ENCODE assay signal across 13 cellular contexts in genomic region chr9:134138292-134138691, GRCh38. TPM values are rescaled to one million over a fixed set of nuclear protein-coding genes. Genes with fewer than 3 reads are reported as not detected.
DNase-seq lines count a peak whose midpoint lies in the region; ATAC-seq and TF ChIP-seq lines count a peak whose summit lies in the region.
"Had no signal": no experiment of that assay in that cellular context is flagged by ENCODE, and none has a peak within 500 bp of the region (broad histone marks: within the 10 kb centered on the region; RNA-seq: fewer than 3 reads in every experiment).

No MANE protein-coding gene starts in this region.

- intact Hi-C loops in activated T-helper 2 cell treated with anti-CD3 and anti-CD28 coated beads, Interferon-gamma antibody, Interleukin-2, Interleukin-4, amounts not matched to agents 10 μg/mL and 5 μg/mL and 100 μg/mL, durations not matched to agents 14 hours and 24 hours and 36 hours (cut with micrococcal nuclease): no loop called here
- intact Hi-C loops in right lobe of liver (cut with DNase I): no loop called here

- peaks cover 0 to 33% (median 15%) of the 10 kb centered on the region in 4 donors for H3K4me1 ChIP-seq in right lobe of liver
- peaks cover 12% of the 10 kb centered on the region for H3K4me1 ChIP-seq in thymus (ENCODE audit: control insufficient read depth, insufficient read depth, low read length)
- H3K4me1 ChIP-seq: BE2C had no signal

- peak overlapping the region; percentile 53 for H3K4me3 Mint-ChIP-seq in activated naive CD4-positive, alpha-beta T cell treated with anti-CD3 and anti-CD28 coated beads, Interleukin-2, amount 10 ng/mL, durations not matched to agents 7 days and 5 days
- H3K4me3 Mint-ChIP-seq in activated T-helper 2 cell treated with anti-CD3 and anti-CD28 coated beads, Interferon-gamma antibody, Interleukin-2, Interleukin-4, amounts not matched to agents 10 μg/mL and 5 μg/mL and 100 μg/mL, durations not matched to agents 14 hours and 24 hours and 36 hours (ENCODE audit: low read depth): peak overlapping the region; percentile 78

- ATAC-seq in right lobe of liver: peak; percentile 32 to 59 (median 47)
- ATAC-seq in GM21723 (IDR thresholded peaks at IDR 0.05; ENCODE audit: unreplicated experiment): no peak

- CTCF ChIA-PET in activated naive CD4-positive, alpha-beta T cell treated with anti-CD3 and anti-CD28 coated beads, Interleukin-2, amount 10 ng/mL, durations not matched to agents 7 days and 5 days (lab: Charles Lee): interaction anchor here (0.7 kb wide), 1 partner anchor 113 kb away, joined by 3 read pairs; no protein-coding TSS in a partner anchor

- H3K36me3 ChIP-seq in right lobe of liver: peaks cover 0 to 36% (median 21%) of the 10 kb centered on the region in 4 donors
- peaks cover 31% of the 10 kb centered on the region for H3K36me3 ChIP-seq in thymus (ENCODE audit: control insufficient read depth, insufficient read depth)

- TF ChIP-seq POLR2A in right lobe of liver (IDR thresholded peaks at IDR 0.05): no peak

- peaks cover 32% of the 10 kb centered on the region for H3K36me3 Mint-ChIP-seq in activated naive CD4-positive, alpha-beta T cell treated with anti-CD3 and anti-CD28 coated beads, Interleukin-2, amount 10 ng/mL, durations not matched to agents 7 days and 5 days
- peaks cover 49% of the 10 kb centered on the region for H3K36me3 Mint-ChIP-seq in activated T-helper 2 cell treated with anti-CD3 and anti-CD28 coated beads, Interferon-gamma antibody, Interleukin-2, Interleukin-4, amounts not matched to agents 10 μg/mL and 5 μg/mL and 100 μg/mL, durations not matched to agents 14 hours and 24 hours and 36 hours (ENCODE audit: low read depth)

- TF ChIP-seq CTCF in right lobe of liver (IDR thresholded peaks at IDR 0.05): no peak

- no peaks in the 10 kb centered on the region for H3K27me3 Mint-ChIP-seq in activated naive CD4-positive, alpha-beta T cell treated with anti-CD3 and anti-CD28 coated beads, Interleukin-2, amount 10 ng/mL, durations not matched to agents 7 days and 5 days
- H3K27me3 Mint-ChIP-seq in activated T-helper 2 cell treated with anti-CD3 and anti-CD28 coated beads, Interferon-gamma antibody, Interleukin-2, Interleukin-4, amounts not matched to agents 10 μg/mL and 5 μg/mL and 100 μg/mL, durations not matched to agents 14 hours and 24 hours and 36 hours (ENCODE audit: low read depth): no peaks in the 10 kb centered on the region

- H3K9me3 ChIP-seq in right lobe of liver (no peaks in the 10 kb centered on the region), thymus (ENCODE audit: control insufficient read depth) (no peaks in the 10 kb centered on the region)
- H3K9me3 ChIP-seq: BE2C, pancreas had no signal

- H3K27ac ChIP-seq in right lobe of liver (peak overlapping the region; percentile 11 to 52 (median 33)), thymus (ENCODE audit: low read depth) (peak overlapping the region; percentile 36)
- H3K27ac ChIP-seq: pancreas had no signal

- 25% methylated on average over 10 of the region's 10 CpGs for WGBS in right lobe of liver (ENCODE audit: insufficient coverage, low coverage, low lambda C conversion rate, missing lambda C conversion rate)
- 98% methylated on average over 10 of the region's 10 CpGs for WGBS in thymus

- no peak overlapping the region for H3K4me3 ChIP-seq in right lobe of liver
- H3K4me3 ChIP-seq in thymus (ENCODE audit: low read length): no peak overlapping the region
- H3K4me3 ChIP-seq: pancreas had no signal

- H3K9me3 Mint-ChIP-seq in activated naive CD4-positive, alpha-beta T cell treated with anti-CD3 and anti-CD28 coated beads, Interleukin-2, amount 10 ng/mL, durations not matched to agents 7 days and 5 days: no peaks in the 10 kb centered on the region
- H3K9me3 Mint-ChIP-seq in activated T-helper 2 cell treated with anti-CD3 and anti-CD28 coated beads, Interferon-gamma antibody, Interleukin-2, Interleukin-4, amounts not matched to agents 10 μg/mL and 5 μg/mL and 100 μg/mL, durations not matched to agents 14 hours and 24 hours and 36 hours: no peaks in the 10 kb centered on the region

- H3K27me3 ChIP-seq in right lobe of liver (no peaks in the 10 kb centered on the region), thymus (ENCODE audit: control insufficient read depth, insufficient read depth) (no peaks in the 10 kb centered on the region)
- H3K27me3 ChIP-seq: BE2C, pancreas had no signal

- peak overlapping the region; percentile 64 for H3K27ac Mint-ChIP-seq in activated naive CD4-positive, alpha-beta T cell treated with anti-CD3 and anti-CD28 coated beads, Interleukin-2, amount 10 ng/mL, durations not matched to agents 7 days and 5 days
- H3K27ac Mint-ChIP-seq in activated T-helper 2 cell treated with anti-CD3 and anti-CD28 coated beads, Interferon-gamma antibody, Interleukin-2, Interleukin-4, amounts not matched to agents 10 μg/mL and 5 μg/mL and 100 μg/mL, durations not matched to agents 14 hours and 24 hours and 36 hours: peak overlapping the region; percentile 28

- peaks cover 40% of the 10 kb centered on the region for H3K4me1 Mint-ChIP-seq in activated naive CD4-positive, alpha-beta T cell treated with anti-CD3 and anti-CD28 coated beads, Interleukin-2, amount 10 ng/mL, durations not matched to agents 7 days and 5 days
- H3K4me1 Mint-ChIP-seq in activated T-helper 2 cell treated with anti-CD3 and anti-CD28 coated beads, Interferon-gamma antibody, Interleukin-2, Interleukin-4, amounts not matched to agents 10 μg/mL and 5 μg/mL and 100 μg/mL, durations not matched to agents 14 hours and 24 hours and 36 hours (ENCODE audit: low read depth): peaks cover 21% of the 10 kb centered on the region

- no peak for DNase-seq in activated naive CD4-positive, alpha-beta T cell treated with anti-CD3 and anti-CD28 coated beads, Interleukin-2, amount 10 ng/mL, durations not matched to agents 7 days and 5 days
- no peak for DNase-seq in activated naive CD4-positive, alpha-beta T cell treated with Interleukin-2 at 50 U/mL for 16 hours
- DNase-seq in activated T-helper 2 cell treated with anti-CD3 and anti-CD28 coated beads, Interferon-gamma antibody, Interleukin-2, Interleukin-4, amounts not matched to agents 10 μg/mL and 5 μg/mL and 100 μg/mL, durations not matched to agents 14 hours and 24 hours and 36 hours (ENCODE audit: low spot score): no peak
- DNase-seq in right lobe of liver (peak in 1 of 3 donors; percentile 76), NCI-H1694 (lab: John Stamatoyannopoulos, UW) (no peak), DMS79 treated with DMSO at 0.1 percent for 48 hours (lab: John Stamatoyannopoulos, UW) (no peak)
- DNase-seq: BE2C, KG1, NCI-H345 had no signal

RNA-seq across cellular contexts. Expression of gene WDR5, which starts 2.4 kb away (rescaled TPM):
- 54.0 and 58.9 TPM in 2 replicates for total RNA-seq in activated T-helper 2 cell treated with anti-CD3 and anti-CD28 coated beads, Interferon-gamma antibody, Interleukin-2, Interleukin-4, amounts not matched to agents 10 μg/mL and 5 μg/mL and 100 μg/mL, durations not matched to agents 14 hours and 24 hours and 36 hours
- total RNA-seq in right lobe of liver: 10 to 100 TPM; 16.6 to 24.0 (median 19.9) TPM
- polyA plus RNA-seq in thymus: 25.9 TPM

RNA-seq across cellular contexts. Expression of gene RNU6ATAC, which starts 26.1 kb away (rescaled TPM):
- 44.0 and 58.7 TPM in 2 replicates for total RNA-seq in activated T-helper 2 cell treated with anti-CD3 and anti-CD28 coated beads, Interferon-gamma antibody, Interleukin-2, Interleukin-4, amounts not matched to agents 10 μg/mL and 5 μg/mL and 100 μg/mL, durations not matched to agents 14 hours and 24 hours and 36 hours
- total RNA-seq in right lobe of liver: 10 to 100 TPM in 4 of 6 experiments, not detected in 2; 17.4 to 91.1 (median 42.6) TPM
- not detected for polyA plus RNA-seq in thymus
- total RNA-seq: dermis microvascular lymphatic vessel endothelial cell had no signal
- polyA plus RNA-seq: pancreas had no signal
